ENCODE assay signal across 8 cellular contexts in genomic region chr16:8674413-8675022, GRCh38. TPM values are rescaled to one million over a fixed set of nuclear protein-coding genes. Genes with fewer than 3 reads are reported as not detected.
DNase-seq lines count a peak whose midpoint lies in the region; ATAC-seq and TF ChIP-seq lines count a peak whose summit lies in the region.

Gene ABAT, plus strand, starts transcription at chr16:8674617. Its CDS starts 61,123 bp downstream, at chr16:8735740.

- peaks cover 1% of the 10 kb centered on the region for H3K9me3 Mint-ChIP-seq in activated T-helper 2 cell treated with anti-CD3 and anti-CD28 coated beads, Interferon-gamma antibody, Interleukin-2, Interleukin-4, amounts not matched to agents 10 μg/mL and 5 μg/mL and 100 μg/mL, durations not matched to agents 14 hours and 24 hours and 36 hours
- no peaks in the 10 kb centered on the region for H3K9me3 Mint-ChIP-seq in nephron

- intact Hi-C loops in IMR-90 (cut with micrococcal nuclease) = no loop called here
- intact Hi-C loops in activated T-helper 2 cell treated with anti-CD3 and anti-CD28 coated beads, Interferon-gamma antibody, Interleukin-2, Interleukin-4, amounts not matched to agents 10 μg/mL and 5 μg/mL and 100 μg/mL, durations not matched to agents 14 hours and 24 hours and 36 hours (cut with micrococcal nuclease) = loop anchor here (1.0 to 5.0 kb wide), 4 partner anchors 53 to 283 kb away; partner anchors contain the start of genes METTL22, PMM2 and TMEM186

- DNase-seq in DMS53 treated with DMSO at 0.1 percent for 48 hours (lab: John Stamatoyannopoulos, UW; ENCODE audit: unreplicated experiment) (peak; percentile 60), IMR-90 (peak; percentile 69), RKO (ENCODE audit: low spot score) (peak; percentile 85), fibroblast of peridontal ligament (ENCODE audit: extremely low read depth) (peak; percentile 46)
- peak; percentile 90 for DNase-seq in activated T-helper 2 cell treated with anti-CD3 and anti-CD28 coated beads, Interferon-gamma antibody, Interleukin-2, Interleukin-4, amounts not matched to agents 10 μg/mL and 5 μg/mL and 100 μg/mL, durations not matched to agents 14 hours and 24 hours and 36 hours (ENCODE audit: low spot score)
- DNase-seq in stimulated activated naive CD8-positive, alpha-beta T cell treated with anti-CD3 and anti-CD28 coated beads, Interleukin-15, Interleukin-2, amounts not matched to agents 100 U/mL and 50 U/mL, for 24 hours = peak; percentile 90

- H3K9me1 ChIP-seq in IMR-90 (ENCODE audit: insufficient read depth, low read length) = no peaks in the 10 kb centered on the region; the same call in 1 of the 2 replicates

- BruUV-seq in IMR-90 (replicated peaks; lab: Mats Ljungman, UMichigan) = no TSS peak

- H2BK120ac ChIP-seq in IMR-90 (ENCODE audit: low read depth, low read length) = no peak within 1 kb of the TSS

- H3K4me1 ChIP-seq in IMR-90 (ENCODE audit: control insufficient read depth, insufficient read depth, low read length) = peaks cover 5% of the 10 kb centered on the region

- no peaks in the 10 kb centered on the region for H3K36me3 ChIP-seq in IMR-90 (ENCODE audit: control insufficient read depth, insufficient read depth, low read length)

- H3K23ac ChIP-seq in IMR-90 (ENCODE audit: low read depth, low read length) = no peak within 1 kb of the TSS

- no peak within 1 kb of the TSS for H3K18ac ChIP-seq in IMR-90 (ENCODE audit: low read depth, low read length)

- no peak within 1 kb of the TSS for H2AK9ac ChIP-seq in IMR-90 (replicated peaks; ENCODE audit: low read depth, low read length, poor library complexity)

- no peaks in the 10 kb centered on the region for H4K20me1 ChIP-seq in IMR-90 (ENCODE audit: insufficient read depth, low read length)

- no peak within 1 kb of the TSS for H4K5ac ChIP-seq in IMR-90 (ENCODE audit: low read depth, low read length)

- H3K4me3 Mint-ChIP-seq in activated T-helper 2 cell treated with anti-CD3 and anti-CD28 coated beads, Interferon-gamma antibody, Interleukin-2, Interleukin-4, amounts not matched to agents 10 μg/mL and 5 μg/mL and 100 μg/mL, durations not matched to agents 14 hours and 24 hours and 36 hours (ENCODE audit: low read depth) = peak within 1 kb of the TSS; percentile 95
- peak within 1 kb of the TSS; percentile 84 to 85 (median 85) for H3K4me3 Mint-ChIP-seq in nephron

- peak within 1 kb of the TSS in 1 of 2 experiments; percentile 42; a peak in 2 of 4 replicates for H4K8ac ChIP-seq in IMR-90 (ENCODE audit: low read depth in 2 of 2, low read length in 2 of 2)

- H3K27ac ChIP-seq in IMR-90 (ENCODE audit: insufficient read depth, low read length) = no peak within 1 kb of the TSS

- in situ Hi-C loops in IMR-90 (cut with MboI; ENCODE audit: low sequenced_read_pairs) = loop anchor here (25.0 kb wide), 2 partner anchors 338 to 463 kb away; no protein-coding TSS in a partner anchor

- H3K4ac ChIP-seq in IMR-90 (ENCODE audit: low read depth, low read length) = 0 out of 2 replicates have a peak within 1 kb of the TSS, but pooled peaks have one; percentile 10

- H3K36me3 Mint-ChIP-seq in activated T-helper 2 cell treated with anti-CD3 and anti-CD28 coated beads, Interferon-gamma antibody, Interleukin-2, Interleukin-4, amounts not matched to agents 10 μg/mL and 5 μg/mL and 100 μg/mL, durations not matched to agents 14 hours and 24 hours and 36 hours (ENCODE audit: low read depth) = peaks cover 11% of the 10 kb centered on the region
- H3K36me3 Mint-ChIP-seq in nephron (ENCODE audit: low read depth) = peaks cover 7% of the 10 kb centered on the region

- no peaks in the 10 kb centered on the region for H3K79me1 ChIP-seq in IMR-90 (ENCODE audit: low read depth in 1 of 2, low read length in 2 of 2)

- peak within 1 kb of the TSS; percentile 94 for H3K4me2 ChIP-seq in IMR-90 (ENCODE audit: low read depth, low read length)

- H4K91ac ChIP-seq in IMR-90 (ENCODE audit: insufficient read depth, low read depth, low read length) = no peak within 1 kb of the TSS

- peak within 1 kb of the TSS; percentile 90 for H3K4me3 ChIP-seq in IMR-90 (ENCODE audit: insufficient read depth, low read depth, low read length)

- no peak within 1 kb of the TSS for H2AK5ac ChIP-seq in IMR-90 (ENCODE audit: low read depth, low read length)

- 63% methylated on average over 2 of the region's 49 CpGs; no CpG with 5 or more reads in 1 of the 2 experiments for whole genome bisulfite sequencing in IMR-90 (ENCODE audit: extremely low coverage in 2 of 2, insufficient read length in 1 of 2), 2 experiments

- H2BK20ac ChIP-seq in IMR-90 (ENCODE audit: low read depth, low read length) = no peak within 1 kb of the TSS

- no peak within 1 kb of the TSS for H2BK5ac ChIP-seq in IMR-90 (ENCODE audit: low read depth, low read length, poor library complexity, severe bottlenecking)

- no peaks in the 10 kb centered on the region; the same call in 1 of the 2 replicates for H3K9me3 ChIP-seq in IMR-90 (ENCODE audit: control insufficient read depth, insufficient read depth, low read length)

- no peak for TF ChIP-seq CTCF in IMR-90 (conservative IDR thresholded peaks at IDR 0.05; ENCODE audit: low read depth, low read length)
- TF ChIP-seq CTCF in nephron (IDR thresholded peaks at IDR 0.05; ENCODE audit: unreplicated experiment in 3 of 3) = no peak

- H2AFZ ChIP-seq in IMR-90 (replicated peaks; ENCODE audit: low read length, poor library complexity) = peak within 1 kb of the TSS; percentile 94

- no peak within 1 kb of the TSS for H3K14ac ChIP-seq in IMR-90 (replicated peaks; ENCODE audit: low read depth, low read length)

- no peak for TF ChIP-seq POLR2A in IMR-90 (IDR thresholded peaks at IDR 0.05; ENCODE audit: low read depth, low read length)

- H3K9ac ChIP-seq in IMR-90 (ENCODE audit: low read depth, low read length) = peak within 1 kb of the TSS; percentile 72

- H3K27me3 ChIP-seq in IMR-90 (ENCODE audit: control insufficient read depth, insufficient read depth, low read length) = no peaks in the 10 kb centered on the region; the same call in 1 of the 2 replicates

- POLR2A ChIA-PET in IMR-90 (lab: Charles Lee; ENCODE audit: unreplicated experiment) = no interaction called here

- H3K27ac Mint-ChIP-seq in activated T-helper 2 cell treated with anti-CD3 and anti-CD28 coated beads, Interferon-gamma antibody, Interleukin-2, Interleukin-4, amounts not matched to agents 10 μg/mL and 5 μg/mL and 100 μg/mL, durations not matched to agents 14 hours and 24 hours and 36 hours = peak within 1 kb of the TSS; percentile 95
- H3K27ac Mint-ChIP-seq in nephron = peak within 1 kb of the TSS in 1 of 3 experiments; percentile 21

- no peak within 1 kb of the TSS; the same call in 1 of the 2 replicates for H3K56ac ChIP-seq in IMR-90 (ENCODE audit: extremely low read depth, insufficient read depth, low read length)

- ATAC-seq in GM21576 (IDR thresholded peaks at IDR 0.05; ENCODE audit: unreplicated experiment) (peak; percentile 100), IMR-90 (ENCODE audit: low read depth) (peak; percentile 99)
- ATAC-seq in stimulated activated naive CD8-positive, alpha-beta T cell treated with anti-CD3 and anti-CD28 coated beads, Interleukin-15, Interleukin-2, amounts not matched to agents 100 U/mL and 50 U/mL, for 24 hours = peak; percentile 90

- dilution Hi-C loops in IMR-90 (cut with HindIII; ENCODE audit: low sequenced_read_pairs, unreplicated experiment) = no loop called here

- CTCF ChIA-PET in IMR-90 (lab: Yijun Ruan, JAX) = no interaction called here

- no peak for TF ChIP-seq RAD21 in IMR-90 (IDR thresholded peaks at IDR 0.05; ENCODE audit: low read length)

- H3K4me1 Mint-ChIP-seq in activated T-helper 2 cell treated with anti-CD3 and anti-CD28 coated beads, Interferon-gamma antibody, Interleukin-2, Interleukin-4, amounts not matched to agents 10 μg/mL and 5 μg/mL and 100 μg/mL, durations not matched to agents 14 hours and 24 hours and 36 hours (ENCODE audit: low read depth) = peaks cover 38% of the 10 kb centered on the region
- peaks cover 19% of the 10 kb centered on the region for H3K4me1 Mint-ChIP-seq in nephron

- no peak within 1 kb of the TSS for H2BK15ac ChIP-seq in IMR-90 (ENCODE audit: low read depth, low read length)

- no peaks in the 10 kb centered on the region for H3K27me3 Mint-ChIP-seq in activated T-helper 2 cell treated with anti-CD3 and anti-CD28 coated beads, Interferon-gamma antibody, Interleukin-2, Interleukin-4, amounts not matched to agents 10 μg/mL and 5 μg/mL and 100 μg/mL, durations not matched to agents 14 hours and 24 hours and 36 hours (ENCODE audit: low read depth)
- H3K27me3 Mint-ChIP-seq in nephron (ENCODE audit: low read depth) = peaks cover 9% of the 10 kb centered on the region

TF ChIP-seq in IMR-90, 13 proteins besides CTCF, POLR2A, EP300 and RAD21:
- TF ChIP-seq MAZ (IDR thresholded peaks at IDR 0.05; ENCODE audit: borderline replicate concordance, low read depth, low read length) (peak; percentile 83; the same call in 1 of the 2 replicates), SMC3 (IDR thresholded peaks at IDR 0.05; ENCODE audit: low read depth, low read length) (no peak), RCOR1 (IDR thresholded peaks at IDR 0.05; ENCODE audit: insufficient replicate concordance, low read length) (no peak)

RNA-seq across cellular contexts. Expression of gene ABAT, which starts in this region (rescaled TPM):
- 4.4 and 4.5 TPM in 2 replicates for total RNA-seq in IMR-90 (2012; rRNA removed)
- polyA plus RNA-seq in IMR-90 (2012; rRNA removed) = 6.1 and 6.9 TPM in 2 replicates
- 3.0 and 4.0 TPM in 2 replicates for polyA plus RNA-seq in IMR-90 (2012; cell fraction: cytosol; rRNA removed)
- 3.9 and 7.6 TPM in 2 replicates for polyA plus RNA-seq in IMR-90 (2012; cell fraction: nucleus; rRNA removed; ENCODE audit: low replicate concordance)
- total RNA-seq in activated T-helper 2 cell treated with anti-CD3 and anti-CD28 coated beads, Interferon-gamma antibody, Interleukin-2, Interleukin-4, amounts not matched to agents 10 μg/mL and 5 μg/mL and 100 μg/mL, durations not matched to agents 14 hours and 24 hours and 36 hours = 22.5 and 24.2 TPM in 2 replicates
